Comparison of ENCODE assay signal across 15 cellular contexts in the genomic region with DNA sequence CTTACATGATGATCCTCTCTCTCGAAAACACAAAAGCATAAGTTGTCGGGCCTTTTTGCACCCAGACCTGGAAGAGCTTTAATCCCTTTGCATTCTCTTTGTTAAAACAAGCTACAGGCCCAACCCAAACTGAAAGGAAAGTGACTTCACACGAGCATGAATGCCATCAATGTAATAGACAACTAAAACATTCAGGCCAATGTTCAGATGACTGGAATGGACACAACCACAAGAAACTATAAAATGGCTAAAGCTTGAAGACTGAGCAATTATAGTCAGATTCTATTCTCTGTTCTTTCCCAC. TPM values are rescaled to one million over a fixed set of nuclear protein-coding genes. Genes with fewer than 3 reads are reported as not detected.
DNase-seq lines count a peak whose midpoint lies in the region; ATAC-seq and TF ChIP-seq lines count a peak whose summit lies in the region.
"Had no signal": no experiment of that assay in that cellular context is flagged by ENCODE, and none has a peak within 500 bp of the region (broad histone marks: within the 10 kb centered on the region; RNA-seq: fewer than 3 reads in every experiment).

No MANE protein-coding gene starts in this region.

- TF ChIP-seq POLR2A in ovary (IDR thresholded peaks at IDR 0.05), result no peak

- H3K9me3 ChIP-seq in WERI-Rb-1 (ENCODE audit: severe bottlenecking), result no peaks in the 10 kb centered on the region
- H3K9me3 ChIP-seq in ovary, result no peaks in the 10 kb centered on the region

- intact Hi-C loops in ovary (cut with DNase I), result no loop called here

- DNase-seq in T-helper 1 cell (no peak), GM23338 (ENCODE audit: low spot score) (peak; percentile 36), WERI-Rb-1 (no peak), mesothelial cell of epicardium (ENCODE audit: low spot score in 2 of 2, unreplicated experiment in 2 of 2) (no peak), ovary (no peak), UCSD-AML1 (lab: John Stamatoyannopoulos, UW; ENCODE audit: unreplicated experiment) (no peak)
- DNase-seq: activated CD4-positive, alpha-beta T cell treated with anti-CD3 and anti-CD28 coated beads, Interleukin-2, amount 10 ng/mL, durations not matched to agents 7 days and 5 days; anterior cingulate cortex; C1 segment of cervical spinal cord; hypothalamus; NCI-H345; SHP77 had no signal

- peak overlapping the region; percentile 5 for H3K27ac Mint-ChIP-seq in T-helper 1 cell treated with Interleukin-12 subunit alpha and Interleukin-12 subunit beta and Interleukin-4 antibody, amounts not matched to agents 30 μg/mL and 1 μg/mL, for 36 hours
- peak overlapping the region; percentile 1; the same call in 1 of the 2 replicates for H3K27ac Mint-ChIP-seq in GM23338
- H3K27ac Mint-ChIP-seq in mesothelial cell of epicardium, result peak overlapping the region; percentile 62

- H3F3A ChIP-seq in GM23338 (replicated peaks; ENCODE audit: low read depth), result no peaks in the 10 kb centered on the region

- no peak overlapping the region for H3K4me3 Mint-ChIP-seq in T-helper 1 cell treated with Interleukin-12 subunit alpha and Interleukin-12 subunit beta and Interleukin-4 antibody, amounts not matched to agents 30 μg/mL and 1 μg/mL, for 36 hours
- H3K4me3 Mint-ChIP-seq in GM23338, result no peak overlapping the region
- no peak overlapping the region for H3K4me3 Mint-ChIP-seq in mesothelial cell of epicardium
- H3K4me3 Mint-ChIP-seq: activated CD4-positive, alpha-beta T cell treated with anti-CD3 and anti-CD28 coated beads, Interleukin-2, amount 10 ng/mL, durations not matched to agents 7 days and 5 days had no signal

- H3K4me2 ChIP-seq in GM23338, result 0 out of 2 replicates have a peak overlapping the region, but pooled peaks have one; percentile 20

- H3K4me1 Mint-ChIP-seq in T-helper 1 cell treated with Interleukin-12 subunit alpha and Interleukin-12 subunit beta and Interleukin-4 antibody, amounts not matched to agents 30 μg/mL and 1 μg/mL, for 36 hours (ENCODE audit: low read depth), result peaks cover 36% of the 10 kb centered on the region
- peaks cover 25% of the 10 kb centered on the region for H3K4me1 Mint-ChIP-seq in GM23338
- peaks cover 6% of the 10 kb centered on the region for H3K4me1 Mint-ChIP-seq in mesothelial cell of epicardium

- no peaks in the 10 kb centered on the region for H3K9me2 ChIP-seq in GM23338 (ENCODE audit: insufficient read depth)

- TF ChIP-seq EP300 in ovary (IDR thresholded peaks at IDR 0.05), result no peak

- H3K27me3 ChIP-seq in GM23338 (ENCODE audit: insufficient read depth), result no peaks in the 10 kb centered on the region
- no peaks in the 10 kb centered on the region for H3K27me3 ChIP-seq in WERI-Rb-1 (ENCODE audit: insufficient read depth, low read depth, severe bottlenecking)
- no peaks in the 10 kb centered on the region for H3K27me3 ChIP-seq in ovary
- H3K27me3 ChIP-seq: right atrium auricular region had no signal

- peaks cover 28% of the 10 kb centered on the region for H3K4me1 ChIP-seq in GM23338 (ENCODE audit: insufficient read depth)
- H3K4me1 ChIP-seq in ovary (ENCODE audit: insufficient read depth), result no peaks in the 10 kb centered on the region
- H3K4me1 ChIP-seq: right atrium auricular region had no signal

- TF ChIP-seq CTCF in GM23338 (conservative IDR thresholded peaks at IDR 0.05; ENCODE audit: low read depth in 2 of 2), result no peak
- TF ChIP-seq CTCF in WERI-Rb-1 (IDR thresholded peaks at IDR 0.05; ENCODE audit: low read depth, low read length), result no peak
- TF ChIP-seq CTCF in mesothelial cell of epicardium (IDR thresholded peaks at IDR 0.05; ENCODE audit: unreplicated experiment), result no peak
- TF ChIP-seq CTCF in ovary (IDR thresholded peaks at IDR 0.05), result no peak

- H2AFZ ChIP-seq in GM23338, result no peak overlapping the region

- H3K27me3 Mint-ChIP-seq in T-helper 1 cell treated with Interleukin-12 subunit alpha and Interleukin-12 subunit beta and Interleukin-4 antibody, amounts not matched to agents 30 μg/mL and 1 μg/mL, for 36 hours (ENCODE audit: low read depth), result no peaks in the 10 kb centered on the region
- H3K27me3 Mint-ChIP-seq in GM23338 (ENCODE audit: insufficient read depth, low read depth, poor library complexity) (no peaks in the 10 kb centered on the region), mesothelial cell of epicardium (ENCODE audit: low read depth) (no peaks in the 10 kb centered on the region)
- H3K27me3 Mint-ChIP-seq: activated CD4-positive, alpha-beta T cell treated with anti-CD3 and anti-CD28 coated beads, Interleukin-2, amount 10 ng/mL, durations not matched to agents 7 days and 5 days had no signal

- ATAC-seq in GM23338 (no peak), HG02623 (IDR thresholded peaks at IDR 0.05; ENCODE audit: unreplicated experiment) (no peak)

- no peaks in the 10 kb centered on the region for H3K9me3 Mint-ChIP-seq in T-helper 1 cell treated with Interleukin-12 subunit alpha and Interleukin-12 subunit beta and Interleukin-4 antibody, amounts not matched to agents 30 μg/mL and 1 μg/mL, for 36 hours
- H3K9me3 Mint-ChIP-seq in GM23338, result no peaks in the 10 kb centered on the region
- H3K9me3 Mint-ChIP-seq in mesothelial cell of epicardium, result peaks cover 23% of the 10 kb centered on the region

- H3K27ac ChIP-seq in GM23338 (ENCODE audit: low read depth) (no peak overlapping the region), WERI-Rb-1 (peak overlapping the region; percentile 66), ovary (no peak overlapping the region)
- H3K27ac ChIP-seq: right atrium auricular region had no signal

- H3K36me3 Mint-ChIP-seq in T-helper 1 cell treated with Interleukin-12 subunit alpha and Interleukin-12 subunit beta and Interleukin-4 antibody, amounts not matched to agents 30 μg/mL and 1 μg/mL, for 36 hours (ENCODE audit: low read depth), result peaks cover 21% of the 10 kb centered on the region
- H3K36me3 Mint-ChIP-seq in GM23338 (ENCODE audit: low read depth) (no peaks in the 10 kb centered on the region), mesothelial cell of epicardium (peaks cover 43% of the 10 kb centered on the region)

- no peaks in the 10 kb centered on the region for H3K36me3 ChIP-seq in GM23338 (ENCODE audit: insufficient read depth)
- no peaks in the 10 kb centered on the region; the same call in 1 of the 2 replicates for H3K36me3 ChIP-seq in WERI-Rb-1
- no peaks in the 10 kb centered on the region for H3K36me3 ChIP-seq in ovary
- H3K36me3 ChIP-seq: right atrium auricular region had no signal

- H4K20me1 ChIP-seq in GM23338 (replicated peaks; ENCODE audit: insufficient read depth), result no peaks in the 10 kb centered on the region

- WGBS in ovary, 3 donors, result 85 to 89% (median 86%) methylated on average over 3 of the region's 3 CpGs

- H3K4me3 ChIP-seq in GM23338 (no peak overlapping the region), WERI-Rb-1 (ENCODE audit: low read depth, low read length) (peak overlapping the region; percentile 30), ovary (no peak overlapping the region)
- H3K4me3 ChIP-seq: right atrium auricular region had no signal

- no peaks in the 10 kb centered on the region for H3K79me2 ChIP-seq in GM23338 (replicated peaks; ENCODE audit: insufficient read depth)

TF ChIP-seq in GM23338, 12 proteins besides CTCF, POLR2A, EP300 and RAD21 (continues in another document):
- no peak for TF ChIP-seq REST (IDR thresholded peaks at IDR 0.05; ENCODE audit: unreplicated experiment)

RNA-seq across cellular contexts. Expression of gene RFX3, which starts 45.5 kb away (rescaled TPM):
- 16.2 and 22.1 TPM in 2 replicates for total RNA-seq in GM23338 (2014; rRNA removed; shearing (Covaris generic))
- polyA plus RNA-seq in GM23338 (2016; fragmentation: Nextera tagmentation; extraction: Ambion mirVana) (7.5 and 9.8 TPM in 2 replicates), ovary (1 to 10 TPM; 2.6 to 3.4 TPM)
- total RNA-seq in mesothelial cell of epicardium (35.6 to 42.5 TPM (median 38.8 TPM) in 3 replicates), ovary (10 to 100 TPM in 6 of 7 donors, 1 to 10 TPM in 1; 8.8 to 22.7 (median 15.9) TPM)

Comparison
In these comparisons a context has a peak if more than half of its experiments do, and no peak if none do; other contexts are left out.
1. H3K27ac Mint-ChIP-seq: peak in every context shown above with its lines; median percentile 62 in mesothelial cell of epicardium; 5 in T-helper 1 cell treated with Interleukin-12 subunit alpha and Interleukin-12 subunit beta and Interleukin-4 antibody, amounts not matched to agents 30 μg/mL and 1 μg/mL, for 36 hours; 1 in GM23338.